15 cellular contexts compared by ENCODE assay signal in genomic region chr4:150974750-150975149, GRCh38. TPM values are rescaled to one million over a fixed set of nuclear protein-coding genes. Genes with fewer than 3 reads are reported as not detected.
A peak's percentile ranks its signal among the peaks of the same experiment; 100 is the strongest.
DNase-seq lines count a peak whose midpoint lies in the region; ATAC-seq and TF ChIP-seq lines count a peak whose summit lies in the region.
"Had no signal": no experiment of that assay in that cellular context is flagged by ENCODE, and none has a peak within 500 bp of the region (broad histone marks: within the 10 kb centered on the region; RNA-seq: fewer than 3 reads in every experiment).

No MANE protein-coding gene starts in this region.

- DNase-seq in kidney glomerular epithelial cell (lab: John Stamatoyannopoulos, UW) (no peak), heart right ventricle (no peak)
- DNase-seq: activated B cell treated with CpG ODN at 0.5 μM for 24 hours, gastrocnemius medialis, left lung, NCI-H1105, NCI-H524, SHP77, tibial artery had no signal

- no peak for TF ChIP-seq CTCF in heart right ventricle (IDR thresholded peaks at IDR 0.05)

- WGBS in heart right ventricle, 2 donors: 85 to 91% methylated on average over 1 of the region's 1 CpG

- H3K27ac ChIP-seq in heart right ventricle: no peak overlapping the region
- H3K27ac ChIP-seq: gastrocnemius medialis, left lung, neural progenitor cell, tibial artery had no signal

- H3K4me3 ChIP-seq in heart right ventricle: no peak overlapping the region
- H3K4me3 ChIP-seq: gastrocnemius medialis, left lung, neural progenitor cell, tibial artery had no signal

- H3K4me1 ChIP-seq in heart right ventricle: peaks cover 0 to 22% (median 13%) of the 10 kb centered on the region in 9 donors
- H3K4me1 ChIP-seq: neural progenitor cell had no signal

- no peaks in the 10 kb centered on the region for H3K27me3 ChIP-seq in heart right ventricle
- H3K27me3 ChIP-seq: gastrocnemius medialis, left lung, neural progenitor cell, tibial artery had no signal

- ATAC-seq in GM19395 (IDR thresholded peaks at IDR 0.05; ENCODE audit: unreplicated experiment) (peak; percentile 71), HG02759 (IDR thresholded peaks at IDR 0.05; ENCODE audit: unreplicated experiment) (peak; percentile 57), HG03571 (IDR thresholded peaks at IDR 0.05; ENCODE audit: unreplicated experiment) (peak; percentile 43), heart right ventricle (no peak), HG03469 (IDR thresholded peaks at IDR 0.05; ENCODE audit: unreplicated experiment) (no peak), HG03196 (IDR thresholded peaks at IDR 0.05; ENCODE audit: unreplicated experiment) (no peak)
- ATAC-seq: gastrocnemius medialis, left lung had no signal

- peaks cover 0 to 7% (median 0%) of the 10 kb centered on the region in 11 donors for H3K9me3 ChIP-seq in heart right ventricle
- H3K9me3 ChIP-seq: gastrocnemius medialis, left lung, tibial artery had no signal

- no peaks in the 10 kb centered on the region for H3K36me3 ChIP-seq in heart right ventricle
- H3K36me3 ChIP-seq: gastrocnemius medialis, left lung, neural progenitor cell, tibial artery had no signal

- intact Hi-C loops in heart right ventricle (cut with DNase I): no loop called here

RNA-seq across cellular contexts. Expression of gene LRBA, which starts 40.3 kb away (rescaled TPM):
- 10 to 100 TPM; 15.2 to 31.2 (median 25.8) TPM for total RNA-seq in heart right ventricle
- 1 to 10 TPM; 6.2 to 7.1 TPM for polyA plus RNA-seq in heart right ventricle

Comparison
In these comparisons a context has a peak if more than half of its experiments do, and no peak if none do; other contexts are left out.
1. ATAC-seq: peak in GM19395 (single experiment), HG02759 (single experiment) and HG03571 (single experiment); none in heart right ventricle (0 of 8), HG03469 (single experiment) and HG03196 (single experiment).